Comparison of ENCODE assay signal across 20 cellular contexts in genomic region chr11:119937412-119937811, GRCh38.
"Had no signal": no experiment of that assay in that cellular context is flagged by ENCODE, and none has a peak within 500 bp of the region (broad histone marks: within the 10 kb centered on the region; RNA-seq: fewer than 3 reads in every experiment).

No MANE protein-coding gene starts in this region.

- ATAC-seq: esophagus mucosa, left cardiac atrium, lower lobe of right lung, pancreas, psoas muscle, sciatic nerve, upper lobe of right lung had no signal

- H3K4me3 ChIP-seq: coronary artery, left ventricle myocardium inferior, lower lobe of right lung, pancreas, psoas muscle, stomach, suprapubic skin, tibial artery, upper lobe of right lung, vagina had no signal

- H3K4me1 ChIP-seq: lower lobe of right lung, pancreas, psoas muscle, stomach, suprapubic skin, tibial artery, upper lobe of right lung, vagina had no signal

- DNase-seq: effector CD8-positive, alpha-beta T cell; glutamatergic neuron; left cardiac atrium; left ventricle myocardium inferior; lower lobe of right lung; mesenchymal stem cell; naive B cell; occipital lobe; pancreas; psoas muscle; stimulated activated CD4-positive, alpha-beta T cell treated with anti-CD3 and anti-CD28 coated beads, Interleukin-2, amount 100 ng/mL, for 24 hours; stimulated activated naive CD4-positive, alpha-beta T cell; stomach; tibial artery; upper lobe of right lung had no signal

- H3K27me3 ChIP-seq: pancreas, vagina had no signal

- H3K36me3 ChIP-seq: left ventricle myocardium inferior, lower lobe of right lung, pancreas, stomach, suprapubic skin, tibial artery, upper lobe of right lung, vagina had no signal

- H3K9me3 ChIP-seq: left ventricle myocardium inferior, lower lobe of right lung, pancreas, psoas muscle, stomach, suprapubic skin, tibial artery, upper lobe of right lung, vagina had no signal

- H3K27ac ChIP-seq: coronary artery, left ventricle myocardium inferior, lower lobe of right lung, pancreas, psoas muscle, stomach, suprapubic skin, tibial artery, upper lobe of right lung, vagina had no signal
